In genomic region chr10:110817614-110818013, GRCh38 we compare ENCODE assay signal across 17 cellular contexts. TPM values are rescaled to one million over a fixed set of nuclear protein-coding genes. Genes with fewer than 3 reads are reported as not detected.
DNase-seq lines count a peak whose midpoint lies in the region; ATAC-seq, FAIRE-seq and TF ChIP-seq lines count a peak whose summit lies in the region.
"Had no signal": no experiment of that assay in that cellular context is flagged by ENCODE, and none has a peak within 500 bp of the region (broad histone marks: within the 10 kb centered on the region; RNA-seq: fewer than 3 reads in every experiment).

No MANE protein-coding gene starts in this region.

- no peak overlapping the region for H3K9ac ChIP-seq in kidney (ENCODE audit: low read length in 2 of 2)
- H3K9ac ChIP-seq: KMS-11 had no signal

- H3K9me3 Mint-ChIP-seq in glutamatergic neuron (ENCODE audit: unreplicated experiment), result peaks cover 9% of the 10 kb centered on the region
- H3K9me3 Mint-ChIP-seq in activated T-cell treated with anti-CD3 and anti-CD28 coated beads, Interleukin-2, amount 50 U/mL, for 72 hours, result no peaks in the 10 kb centered on the region
- H3K9me3 Mint-ChIP-seq: H9 had no signal

- CTCF ChIA-PET in GM10248 (lab: Yijun Ruan, JAX), result interaction anchor here (0.8 to 8.0 kb wide), 5 partner anchors 11 to 76 kb away, joined by 3 to 55 read pairs (median 4); no protein-coding TSS in a partner anchor

- H3K36me3 ChIP-seq in heart left ventricle (peaks cover 0 to 57% (median 0%) of the 10 kb centered on the region in 9 donors), thoracic aorta (peaks cover 2% of the 10 kb centered on the region), kidney (ENCODE audit: control insufficient read depth in 1 of 2, insufficient read depth in 2 of 2, low read length in 2 of 2) (no peaks in the 10 kb centered on the region)
- H3K36me3 ChIP-seq: left lung, tibial nerve had no signal

- intact Hi-C loops in heart left ventricle (cut with DNase I) (no loop called here), left cardiac atrium (cut with DNase I) (loop anchor here in 1 of 2 donors (10.0 kb wide), 1 partner anchor 57 kb away; the partner anchor contains the start of gene PDCD4), kidney (cut with DNase I) (no loop called here)

- ATAC-seq in heart left ventricle (no peak), left cardiac atrium (no peak), thoracic aorta (ENCODE audit: insufficient number of reproducible peaks, low FRiP score, low read depth) (no peak)
- ATAC-seq in activated T-cell treated with anti-CD3 and anti-CD28 coated beads, Interleukin-2, amount 50 U/mL, for 72 hours (replicated peaks in 1 of 2), result no peak
- ATAC-seq: left lung had no signal

- POLR2A ChIA-PET in GM10248 (lab: Yijun Ruan, JAX), result interaction anchor here (0.6 kb wide), 1 partner anchor 54 kb away, joined by 3 read pairs; no protein-coding TSS in a partner anchor

- H3K27ac Mint-ChIP-seq in glutamatergic neuron (ENCODE audit: unreplicated experiment), result peak overlapping the region; percentile 76
- H3K27ac Mint-ChIP-seq in activated T-cell treated with anti-CD3 and anti-CD28 coated beads, Interleukin-2, amount 50 U/mL, for 72 hours, result no peak overlapping the region

- H3K4me1 ChIP-seq in heart left ventricle (peaks cover 8 to 100% (median 58%) of the 10 kb centered on the region in 12 donors), thoracic aorta (ENCODE audit: control insufficient read depth in 1 of 2, low read depth in 2 of 2) (peaks cover 33 to 57% of the 10 kb centered on the region in 2 donors), kidney (ENCODE audit: control insufficient read depth in 1 of 2, insufficient read depth in 1 of 2, low read depth in 1 of 2, low read length in 2 of 2) (peaks cover 13 to 22% of the 10 kb centered on the region in 2 donors)
- H3K4me1 ChIP-seq: SJCRH30 had no signal

- H3K27me3 ChIP-seq in heart left ventricle, result no peaks in the 10 kb centered on the region
- H3K27me3 ChIP-seq in thoracic aorta (replicated peaks; ENCODE audit: insufficient read depth), result no peaks in the 10 kb centered on the region
- H3K27me3 ChIP-seq: left lung, SJCRH30 had no signal

- no peak for FAIRE-seq in kidney (lab: Jason Lieb, UNC)

- 49 to 66% (median 58%) methylated on average over 4 of the region's 4 CpGs for WGBS in heart left ventricle, 4 donors

- H3K4me3 ChIP-seq in heart left ventricle, result no peak overlapping the region
- H3K4me3 ChIP-seq in thoracic aorta, result no peak overlapping the region
- H3K4me3 ChIP-seq in kidney (ENCODE audit: low read length in 2 of 2), result no peak overlapping the region
- H3K4me3 ChIP-seq: left lung, SJCRH30, tibial nerve had no signal

- peaks cover 44% of the 10 kb centered on the region for H3K4me1 Mint-ChIP-seq in glutamatergic neuron (ENCODE audit: low read depth, unreplicated experiment)
- peaks cover 41% of the 10 kb centered on the region for H3K4me1 Mint-ChIP-seq in activated T-cell treated with anti-CD3 and anti-CD28 coated beads, Interleukin-2, amount 50 U/mL, for 72 hours (ENCODE audit: low read depth)

- peak overlapping the region; percentile 18 for H3K4me3 Mint-ChIP-seq in glutamatergic neuron (ENCODE audit: unreplicated experiment)
- H3K4me3 Mint-ChIP-seq in activated T-cell treated with anti-CD3 and anti-CD28 coated beads, Interleukin-2, amount 50 U/mL, for 72 hours, result no peak overlapping the region
- H3K4me3 Mint-ChIP-seq: H9 had no signal

- TF ChIP-seq CTCF in heart left ventricle (IDR thresholded peaks at IDR 0.05), result no peak
- no peak for TF ChIP-seq CTCF in glutamatergic neuron (IDR thresholded peaks at IDR 0.05; ENCODE audit: partially characterized antibody, unreplicated experiment)
- no peak for TF ChIP-seq CTCF in thoracic aorta (IDR thresholded peaks at IDR 0.05)
- TF ChIP-seq CTCF in kidney (IDR thresholded peaks at IDR 0.05; ENCODE audit: borderline replicate concordance, extremely low read depth, insufficient read depth), result no peak
- no peak for TF ChIP-seq CTCF in GM10248 (IDR thresholded peaks at IDR 0.05; ENCODE audit: control extremely low read depth, extremely low read depth, low read depth, missing control alignments)

- H3K9me3 ChIP-seq in heart left ventricle (no peaks in the 10 kb centered on the region), thoracic aorta (no peaks in the 10 kb centered on the region), kidney (ENCODE audit: control insufficient read depth in 1 of 2, low read length in 2 of 2) (no peaks in the 10 kb centered on the region)
- H3K9me3 ChIP-seq: left lung, SJCRH30, tibial nerve had no signal

- TF ChIP-seq POLR2A in heart left ventricle (IDR thresholded peaks at IDR 0.05), result no peak

- H3K27me3 Mint-ChIP-seq in glutamatergic neuron (ENCODE audit: unreplicated experiment), result peaks cover 10% of the 10 kb centered on the region
- H3K27me3 Mint-ChIP-seq in activated T-cell treated with anti-CD3 and anti-CD28 coated beads, Interleukin-2, amount 50 U/mL, for 72 hours (ENCODE audit: low read depth), result no peaks in the 10 kb centered on the region

- DNase-seq in heart left ventricle (no peak), left cardiac atrium (no peak), NCI-H82 (lab: John Stamatoyannopoulos, UW) (peak; percentile 40), glutamatergic neuron (no peak), thoracic aorta (ENCODE audit: low spot score) (no peak), kidney (no peak), GM10248 (ENCODE audit: extremely low spot score) (no peak)
- DNase-seq in activated T-cell treated with anti-CD3 and anti-CD28 coated beads, Interleukin-2, amount 50 U/mL, for 72 hours, result no peak
- DNase-seq: activated effector memory CD4-positive, alpha-beta T cell treated with Interleukin-2 at 50 U/mL for 16 hours; COR-L47; GDM1; H9; left lung; NCI-H2227 treated with DMSO at 0.1 percent for 48 hours had no signal

- no peaks in the 10 kb centered on the region for H3K36me3 Mint-ChIP-seq in glutamatergic neuron (ENCODE audit: unreplicated experiment)
- no peaks in the 10 kb centered on the region for H3K36me3 Mint-ChIP-seq in activated T-cell treated with anti-CD3 and anti-CD28 coated beads, Interleukin-2, amount 50 U/mL, for 72 hours (ENCODE audit: insufficient read depth in 2 of 2)

- H3K27ac ChIP-seq in heart left ventricle (peak overlapping the region in 8 of 12 donors; percentile 8 to 89 (median 38)), thoracic aorta (peak overlapping the region; percentile 45 to 82), kidney (ENCODE audit: low read depth in 2 of 2, low read length in 2 of 2) (no peak overlapping the region)
- H3K27ac ChIP-seq: KMS-11, left lung, SJCRH30, tibial nerve had no signal

RNA-seq across cellular contexts. Expression of gene PDCD4, which starts 54.1 kb away (rescaled TPM):
- total RNA-seq in heart left ventricle, result 10 to 100 TPM; 21.7 to 73.2 (median 44.1) TPM
- 10 to 100 TPM; 18.2 to 30.1 TPM for polyA plus RNA-seq in heart left ventricle
- total RNA-seq in left cardiac atrium, result 10 to 100 TPM; 46.7 to 71.2 TPM
- 149 TPM for total RNA-seq in glutamatergic neuron (ENCODE audit: unreplicated experiment)
- total RNA-seq in thoracic aorta, result 10 to 100 TPM; 53.5 to 91.3 TPM
- total RNA-seq in kidney, result 75.9 TPM
- 57.7 TPM for polyA plus RNA-seq in kidney (ENCODE audit: insufficient read depth, low read depth, low replicate concordance)
- total RNA-seq in activated T-cell treated with anti-CD3 and anti-CD28 coated beads, Interleukin-2, amount 50 U/mL, for 72 hours, result 100 to 1,000 TPM; 340 to 386 TPM

Comparison
In these comparisons a context has a peak if more than half of its experiments do, and no peak if none do; other contexts are left out.
1. H3K27ac ChIP-seq: peak in heart left ventricle (8 of 12) and thoracic aorta (2 of 2); none in kidney (0 of 2).